In the genomic region with DNA sequence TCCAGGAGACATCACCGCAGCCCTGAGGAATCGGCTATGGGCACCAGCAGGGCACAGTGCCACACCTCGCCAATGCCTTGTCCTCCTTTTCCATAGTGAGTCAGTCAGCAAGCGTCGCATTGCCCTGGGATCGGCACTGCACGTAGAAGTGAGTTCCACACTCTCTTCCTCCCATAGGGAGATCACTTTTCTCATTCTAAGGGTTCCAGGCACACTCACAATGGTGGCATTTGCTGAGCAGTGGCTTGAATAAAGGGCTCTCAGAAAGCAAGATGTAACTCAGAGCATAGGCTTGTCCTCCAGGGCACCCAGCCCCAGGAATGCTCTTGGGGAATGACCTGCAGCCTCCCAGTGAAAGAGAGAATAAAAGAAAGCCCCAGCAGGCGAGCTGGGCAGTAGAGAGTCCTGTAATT, we compare ENCODE assay signal across 9 cellular contexts. TPM values are rescaled to one million over a fixed set of nuclear protein-coding genes. Genes with fewer than 3 reads are reported as not detected.
A peak's percentile ranks its signal among the peaks of the same experiment; 100 is the strongest.
DNase-seq lines count a peak whose midpoint lies in the region; ATAC-seq and TF ChIP-seq lines count a peak whose summit lies in the region.
"Had no signal": no experiment of that assay in that cellular context is flagged by ENCODE, and none has a peak within 500 bp of the region (broad histone marks: within the 10 kb centered on the region; RNA-seq: fewer than 3 reads in every experiment).

No MANE protein-coding gene starts in this region.

- peak overlapping the region; percentile 18; the same call in 1 of the 2 replicates for H3K4me3 ChIP-seq in AG04449 (ENCODE audit: low read depth, low read length)
- H3K4me3 ChIP-seq in Loucy (ENCODE audit: low read length, poor library complexity, severe bottlenecking), result peak overlapping the region; percentile 91
- H3K4me3 ChIP-seq in colonic mucosa, result no peak overlapping the region

- H3K4me1 ChIP-seq in Loucy (ENCODE audit: insufficient read depth, low read length, poor library complexity, severe bottlenecking) (peaks cover 38% of the 10 kb centered on the region), colonic mucosa (no peaks in the 10 kb centered on the region)

- H3K4me2 ChIP-seq in Loucy (ENCODE audit: low read depth, low read length, poor library complexity, severe bottlenecking), result peak overlapping the region; percentile 95

- no peak for DNase-seq in AG04449 (ENCODE audit: low read depth, low spot score)
- no peak for DNase-seq in colonic mucosa
- no peak for DNase-seq in natural killer cell treated with Interleukin-12 subunit alpha and Interleukin-12 subunit beta and Interleukin-15 and Interleukin-18, amount 100 ng/mL, for 72 hours (ENCODE audit: low spot score)
- no peak for DNase-seq in glutamatergic neuron
- DNase-seq: NCI-H510A treated with DMSO at 0.1 percent for 48 hours had no signal

- H4K20me1 ChIP-seq in Loucy (ENCODE audit: insufficient read depth, low read length, poor library complexity, severe bottlenecking), result peaks cover 21% of the 10 kb centered on the region

- H3K9ac ChIP-seq in Loucy (ENCODE audit: low read depth, low read length, poor library complexity, severe bottlenecking) (peak overlapping the region; percentile 99), colonic mucosa (ENCODE audit: low read depth in 2 of 2, low read length in 2 of 2) (peak overlapping the region in 1 of 2 donors; percentile 91)

- peaks cover 52 to 59% of the 10 kb centered on the region in 2 donors for H3K4me1 Mint-ChIP-seq in natural killer cell treated with Interleukin-12 subunit alpha and Interleukin-12 subunit beta and Interleukin-15 and Interleukin-18, amount 100 ng/mL, for 72 hours (ENCODE audit: low read depth in 2 of 2)
- H3K4me1 Mint-ChIP-seq in glutamatergic neuron (ENCODE audit: low read depth, unreplicated experiment), result no peaks in the 10 kb centered on the region

- ATAC-seq in natural killer cell treated with Interleukin-12 subunit alpha and Interleukin-12 subunit beta and Interleukin-15 and Interleukin-18, amount 100 ng/mL, for 72 hours, result no peak
- ATAC-seq in GM18873 (IDR thresholded peaks at IDR 0.05; ENCODE audit: low FRiP score, unreplicated experiment) (no peak), GM21619 (IDR thresholded peaks at IDR 0.05; ENCODE audit: unreplicated experiment) (no peak), GM19397 (IDR thresholded peaks at IDR 0.05; ENCODE audit: unreplicated experiment) (no peak)

- intact Hi-C loops in colonic mucosa (cut with DNase I), result loop anchor here (10.0 kb wide), 1 partner anchor 72 kb away; no protein-coding TSS in a partner anchor

- H3K27ac ChIP-seq in colonic mucosa, result peak overlapping the region; percentile 94

- H3K9me2 ChIP-seq in Loucy (replicated peaks; ENCODE audit: low read depth, low read length), result no peaks in the 10 kb centered on the region

- no peak overlapping the region for H2AFZ ChIP-seq in Loucy (ENCODE audit: low read length)

- peak overlapping the region; percentile 92 to 95 for H3K27ac Mint-ChIP-seq in natural killer cell treated with Interleukin-12 subunit alpha and Interleukin-12 subunit beta and Interleukin-15 and Interleukin-18, amount 100 ng/mL, for 72 hours
- H3K27ac Mint-ChIP-seq in glutamatergic neuron (ENCODE audit: unreplicated experiment), result no peak overlapping the region

- H3K36me3 ChIP-seq in Loucy (ENCODE audit: insufficient read depth, low read length) (peaks cover 11% of the 10 kb centered on the region), colonic mucosa (no peaks in the 10 kb centered on the region)

- CTCF ChIA-PET in AG04449 (lab: Yijun Ruan, JAX), result interaction anchor here (1.0 to 2.8 kb wide), 4 partner anchors 11 to 161 kb away, joined by 3 to 10 read pairs (median 4); no protein-coding TSS in a partner anchor

- no peaks in the 10 kb centered on the region for H3K9me3 ChIP-seq in Loucy (ENCODE audit: insufficient read depth, low read depth, low read length)
- no peaks in the 10 kb centered on the region for H3K9me3 ChIP-seq in colonic mucosa

- peak overlapping the region; percentile 86 for H3K4me3 Mint-ChIP-seq in natural killer cell treated with Interleukin-12 subunit alpha and Interleukin-12 subunit beta and Interleukin-15 and Interleukin-18, amount 100 ng/mL, for 72 hours
- no peak overlapping the region for H3K4me3 Mint-ChIP-seq in glutamatergic neuron (ENCODE audit: unreplicated experiment)

- POLR2A ChIA-PET in AG04449 (lab: Yijun Ruan, JAX), result no interaction called here

- H3F3A ChIP-seq in Loucy (ENCODE audit: low read depth), result peaks cover 17% of the 10 kb centered on the region

- peaks cover 11% of the 10 kb centered on the region for H3K36me3 Mint-ChIP-seq in natural killer cell treated with Interleukin-12 subunit alpha and Interleukin-12 subunit beta and Interleukin-15 and Interleukin-18, amount 100 ng/mL, for 72 hours
- no peaks in the 10 kb centered on the region for H3K36me3 Mint-ChIP-seq in glutamatergic neuron (ENCODE audit: unreplicated experiment)

- H3K9me3 Mint-ChIP-seq in natural killer cell treated with Interleukin-12 subunit alpha and Interleukin-12 subunit beta and Interleukin-15 and Interleukin-18, amount 100 ng/mL, for 72 hours, result no peaks in the 10 kb centered on the region
- peaks cover 5% of the 10 kb centered on the region for H3K9me3 Mint-ChIP-seq in glutamatergic neuron (ENCODE audit: unreplicated experiment)

- H3K27me3 ChIP-seq in Loucy (ENCODE audit: insufficient read depth, low read length, poor library complexity, severe bottlenecking) (no peaks in the 10 kb centered on the region), colonic mucosa (peaks cover 10% of the 10 kb centered on the region)

- peaks cover 40% of the 10 kb centered on the region for H3K79me2 ChIP-seq in Loucy (ENCODE audit: insufficient read depth, low read length)

- H3K27me3 Mint-ChIP-seq in natural killer cell treated with Interleukin-12 subunit alpha and Interleukin-12 subunit beta and Interleukin-15 and Interleukin-18, amount 100 ng/mL, for 72 hours, result no peaks in the 10 kb centered on the region
- H3K27me3 Mint-ChIP-seq in glutamatergic neuron (ENCODE audit: unreplicated experiment), result peaks cover 15% of the 10 kb centered on the region

- TF ChIP-seq CTCF in AG04449 (IDR thresholded peaks at IDR 0.05; ENCODE audit: insufficient read depth, low read length, missing control alignments) (no peak), Loucy (conservative IDR thresholded peaks at IDR 0.05; ENCODE audit: low read length) (no peak), colonic mucosa (IDR thresholded peaks at IDR 0.05) (no peak), glutamatergic neuron (IDR thresholded peaks at IDR 0.05; ENCODE audit: partially characterized antibody, unreplicated experiment) (no peak)

RNA-seq across cellular contexts. Expression of gene VIM, which starts 1.1 kb away (rescaled TPM):
- 100 to 1,000 TPM; 121 to 326 TPM for total RNA-seq in colonic mucosa
- 100 to 1,000 TPM; 587 to 647 TPM for total RNA-seq in natural killer cell treated with Interleukin-12 subunit alpha and Interleukin-12 subunit beta and Interleukin-15 and Interleukin-18, amount 100 ng/mL, for 72 hours
- 106 TPM for total RNA-seq in glutamatergic neuron (ENCODE audit: unreplicated experiment)

RNA-seq across cellular contexts. Expression of gene TRDMT1, which starts 25.4 kb away (rescaled TPM):
- total RNA-seq in colonic mucosa, result 1 to 10 TPM; 3.4 to 3.5 TPM
- total RNA-seq in natural killer cell treated with Interleukin-12 subunit alpha and Interleukin-12 subunit beta and Interleukin-15 and Interleukin-18, amount 100 ng/mL, for 72 hours, result 10 to 100 TPM in 1 of 2 donors, 1 to 10 TPM in 1; 8.1 to 15.2 TPM
- 8.9 TPM for total RNA-seq in glutamatergic neuron (ENCODE audit: unreplicated experiment)
